20 cellular contexts compared by ENCODE assay signal in the genomic region with DNA sequence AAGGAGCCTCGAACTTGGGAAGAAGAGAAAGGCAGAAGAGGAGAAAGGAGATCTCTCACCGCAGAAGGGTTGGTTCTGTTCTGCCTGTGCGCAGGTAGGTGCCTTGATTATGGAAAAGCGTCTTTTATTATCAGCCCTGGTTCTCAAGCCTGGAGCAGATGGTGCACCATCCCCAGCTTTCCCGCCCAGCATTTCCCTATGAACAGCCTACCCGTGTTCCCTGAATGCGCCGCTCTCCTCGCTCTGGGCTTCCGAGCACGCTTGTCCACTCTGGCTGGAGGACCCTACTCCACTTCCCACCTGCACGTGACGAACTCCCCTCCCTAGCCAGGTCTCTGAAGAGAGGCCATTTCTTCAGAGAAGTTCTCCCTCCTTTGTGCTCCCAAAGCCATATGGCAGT.
"Had no signal": no experiment of that assay in that cellular context is flagged by ENCODE, and none has a peak within 500 bp of the region (broad histone marks: within the 10 kb centered on the region; RNA-seq: fewer than 3 reads in every experiment).

No MANE protein-coding gene starts in this region.

- H3K27me3 Mint-ChIP-seq: activated naive CD4-positive, alpha-beta T cell treated with anti-CD3 and anti-CD28 coated beads, Interleukin-2, amount 50 U/mL, for 24 hours; T-cell had no signal

- H3K9me3 ChIP-seq: left ventricle myocardium inferior, neutrophil, right lobe of liver, tibial nerve had no signal

- H3K9me3 Mint-ChIP-seq: activated naive CD4-positive, alpha-beta T cell treated with anti-CD3 and anti-CD28 coated beads, Interleukin-2, amount 50 U/mL, for 24 hours; activated naive CD8-positive, alpha-beta T cell treated with anti-CD3 and anti-CD28 coated beads, Interleukin-2, amount 50 U/mL, for 24 hours; T-cell had no signal

- H3K4me3 Mint-ChIP-seq: activated naive CD4-positive, alpha-beta T cell treated with anti-CD3 and anti-CD28 coated beads, Interleukin-2, amount 50 U/mL, for 24 hours; activated naive CD8-positive, alpha-beta T cell treated with anti-CD3 and anti-CD28 coated beads, Interleukin-2, amount 50 U/mL, for 24 hours; nephron progenitor cell; T-cell had no signal

- H3K27ac Mint-ChIP-seq: activated naive CD4-positive, alpha-beta T cell treated with anti-CD3 and anti-CD28 coated beads, Interleukin-2, amount 50 U/mL, for 24 hours; activated naive CD8-positive, alpha-beta T cell treated with anti-CD3 and anti-CD28 coated beads, Interleukin-2, amount 50 U/mL, for 24 hours; nephron progenitor cell; progenitor cell of endocrine pancreas had no signal

- H3K36me3 ChIP-seq: neutrophil, right lobe of liver had no signal

- H3K27me3 ChIP-seq: right lobe of liver had no signal

- H3K27ac ChIP-seq: coronary artery, left ventricle myocardium inferior, neutrophil, right lobe of liver, tibial nerve, VCaP had no signal

- H3K4me1 ChIP-seq: right lobe of liver had no signal

- H3K4me3 ChIP-seq: coronary artery, left ventricle myocardium inferior, lung, right lobe of liver, tibial nerve had no signal

- DNase-seq: activated CD4-positive, CD25-positive, alpha-beta regulatory T cell treated with anti-CD3 and anti-CD28 coated beads, Interleukin-2, amount 50 U/mL, for 72 hours; activated CD8-positive, alpha-beta memory T cell treated with anti-CD3 and anti-CD28 coated beads, Interleukin-2, amount 50 U/mL, for 4 hours; activated gamma-delta T cell treated with Interleukin-2 at 50 U/mL for 16 hours; activated naive CD8-positive, alpha-beta T cell treated with anti-CD3 and anti-CD28 coated beads, Interleukin-2, amount 50 U/mL, for 24 hours; activated T-cell treated with anti-CD3 and anti-CD28 coated beads, Interleukin-2, amount 50 U/mL, for 1 hour; amygdala; effector memory CD4-positive, alpha-beta T cell; left ventricle myocardium inferior; nephron progenitor cell; right lobe of liver; stimulated activated CD4-positive, alpha-beta T cell treated with anti-CD3 and anti-CD28 coated beads, Interleukin-2, amount 100 ng/mL, for 48 hours; stimulated activated naive CD4-positive, alpha-beta T cell treated with Interleukin-2 at 50 U/mL for 16 hours; T-cell had no signal

- ATAC-seq: activated naive CD8-positive, alpha-beta T cell treated with anti-CD3 and anti-CD28 coated beads, Interleukin-2, amount 50 U/mL, for 24 hours; right lobe of liver; T-cell had no signal
